ENCODE assay signal across 35 cellular contexts in the genomic region with DNA sequence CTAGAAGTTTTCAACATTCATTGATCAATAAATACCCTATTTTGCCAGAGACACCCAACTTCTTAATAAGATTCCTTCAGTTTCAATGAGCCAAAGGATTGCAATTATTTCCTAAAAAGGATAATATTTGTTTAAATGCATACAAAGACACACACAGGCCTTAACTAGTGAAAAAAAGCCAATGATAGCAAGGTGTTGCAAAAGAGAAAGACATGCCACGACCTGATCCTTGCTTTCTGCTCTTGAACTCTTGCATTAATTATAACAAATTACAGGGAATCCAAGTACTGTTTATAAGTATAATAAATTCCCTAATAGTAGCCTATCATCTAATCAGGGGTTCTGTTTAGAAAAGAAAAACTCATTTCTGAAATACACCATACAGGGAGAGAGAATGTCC.
DNase-seq lines count a peak whose midpoint lies in the region; FAIRE-seq and TF ChIP-seq lines count a peak whose summit lies in the region.
"Had no signal": no experiment of that assay in that cellular context is flagged by ENCODE, and none has a peak within 500 bp of the region (broad histone marks: within the 10 kb centered on the region; RNA-seq: fewer than 3 reads in every experiment).

No MANE protein-coding gene starts in this region.

- no peaks in the 10 kb centered on the region for H3K9me3 ChIP-seq in HUES6 (ENCODE audit: control insufficient read depth, insufficient read depth, low read depth, low read length)
- H3K9me3 ChIP-seq in mesodermal cell (ENCODE audit: control insufficient read depth, low read length): no peaks in the 10 kb centered on the region
- no peaks in the 10 kb centered on the region for H3K9me3 ChIP-seq in tibial artery
- no peaks in the 10 kb centered on the region for H3K9me3 ChIP-seq in small intestine (ENCODE audit: control insufficient read depth, low read depth)
- H3K9me3 ChIP-seq: heart right ventricle had no signal

- no peak overlapping the region for H3K4me3 ChIP-seq in ACC112 (ENCODE audit: low read depth, low read length)
- no peak overlapping the region for H3K4me3 ChIP-seq in HUES6 (ENCODE audit: low read depth, low read length)
- no peak overlapping the region for H3K4me3 ChIP-seq in bronchial epithelial cell (ENCODE audit: low read depth, low read length)
- no peak overlapping the region for H3K4me3 ChIP-seq in mesodermal cell (ENCODE audit: extremely low read depth, insufficient read depth, low read length, poor library complexity, severe bottlenecking)
- H3K4me3 ChIP-seq in tibial artery: no peak overlapping the region
- no peak overlapping the region for H3K4me3 ChIP-seq in small intestine (ENCODE audit: low read depth in 1 of 2, low read length in 2 of 2)
- H3K4me3 ChIP-seq: heart right ventricle, PC-9 had no signal

- peaks cover 81% of the 10 kb centered on the region for H3K79me2 ChIP-seq in ACC112 (ENCODE audit: control insufficient read depth, insufficient read depth, low read length, unreplicated experiment)

- H2AFZ ChIP-seq in ACC112 (ENCODE audit: low read length, unreplicated experiment): no peak overlapping the region
- H2AFZ ChIP-seq: PC-9 had no signal

- WGBS in mesodermal cell (ENCODE audit: insufficient coverage in 2 of 2), 2 experiments: no CpG with 5 or more reads among the region's 1 CpG
- 52 to 64% (median 58%) methylated on average over 1 of the region's 1 CpG for WGBS in small intestine, 3 donors

- H3K9ac ChIP-seq in HUES6 (ENCODE audit: low read length): no peak overlapping the region

- H3K27me3 ChIP-seq in ACC112 (ENCODE audit: insufficient read depth, low read length) (no peaks in the 10 kb centered on the region), HUES6 (ENCODE audit: control insufficient read depth, insufficient read depth, low read length) (no peaks in the 10 kb centered on the region), bronchial epithelial cell (ENCODE audit: control insufficient read depth, insufficient read depth, low read length) (no peaks in the 10 kb centered on the region), tibial artery (no peaks in the 10 kb centered on the region), small intestine (ENCODE audit: control insufficient read depth in 2 of 2, insufficient read depth in 2 of 2, low read length in 2 of 2) (no peaks in the 10 kb centered on the region)
- H3K27me3 ChIP-seq: heart right ventricle had no signal

- DNase-seq in bronchial epithelial cell (ENCODE audit: low read depth) (peak; percentile 78), GM10266 (ENCODE audit: extremely low spot score) (no peak), tibial artery (no peak), small intestine (no peak), SKM-1 (lab: John Stamatoyannopoulos, UW; ENCODE audit: unreplicated experiment) (no peak)
- DNase-seq: activated CD4-positive, alpha-beta T cell treated with anti-CD3 and anti-CD28 coated beads, Interleukin-2, amount 10 ng/mL, durations not matched to agents 24 days and 14 days; activated gamma-delta T cell; activated naive CD8-positive, alpha-beta T cell treated with anti-CD3 and anti-CD28 coated beads, Interleukin-2, amount 10 ng/mL, durations not matched to agents 7 days and 5 days; activated T-cell treated with anti-CD3 and anti-CD28 coated beads, Interleukin-2, amount 50 U/mL, for 24 hours; aorta; caudate nucleus; CD4-positive, alpha-beta T cell; cortex of kidney; effector memory CD4-positive, alpha-beta T cell; foreskin fibroblast; heart right ventricle; kidney; left ventricle myocardium superior; naive thymus-derived CD4-positive, alpha-beta T cell; NCI-H1417 treated with DMSO at 0.1 percent for 48 hours; NCI-H2081; NCI-H226; nucleus accumbens; PC-9; Right ventricle myocardium superior; stimulated activated naive CD4-positive, alpha-beta T cell treated with Interleukin-2 at 50 U/mL for 16 hours; T-helper 9 cell had no signal

- H3K4me1 ChIP-seq in ACC112 (ENCODE audit: control insufficient read depth, insufficient read depth, low read length, unreplicated experiment) (peaks cover 86% of the 10 kb centered on the region), HUES6 (ENCODE audit: control insufficient read depth, insufficient read depth, low read length) (peaks cover 50% of the 10 kb centered on the region), mesodermal cell (ENCODE audit: control insufficient read depth, insufficient read depth, low read length, poor library complexity, severe bottlenecking) (peaks cover 52% of the 10 kb centered on the region), tibial artery (peaks cover 0 to 75% (median 40%) of the 10 kb centered on the region in 4 donors), small intestine (ENCODE audit: control insufficient read depth in 2 of 2, insufficient read depth in 1 of 2, low read depth in 1 of 2, low read length in 1 of 2) (no peaks in the 10 kb centered on the region)

- FAIRE-seq in bronchial epithelial cell (lab: Jason Lieb, UNC) (no peak), small intestine (lab: Jason Lieb, UNC) (no peak)
- FAIRE-seq: A204.1, GM19239, HepG2, kidney had no signal

- intact Hi-C loops in tibial artery (cut with DNase I; ENCODE audit: low total_unique reads): no loop called here

- H3K27ac ChIP-seq in ACC112 (ENCODE audit: low read depth, low read length): peak overlapping the region; percentile 86
- H3K27ac ChIP-seq in HUES6 (ENCODE audit: low read depth, low read length): peak overlapping the region; percentile 34
- peak overlapping the region; percentile 60 for H3K27ac ChIP-seq in mesodermal cell (ENCODE audit: low read depth, low read length, severe bottlenecking)
- peak overlapping the region in 1 of 2 donors; percentile 81 for H3K27ac ChIP-seq in tibial artery
- H3K27ac ChIP-seq in small intestine (ENCODE audit: low read depth in 1 of 2, low read length in 1 of 2): no peak overlapping the region
- H3K27ac ChIP-seq: HL-60, PC-9, VCaP had no signal

- TF ChIP-seq CTCF in bronchial epithelial cell (IDR thresholded peaks at IDR 0.05; ENCODE audit: insufficient read depth, low read length, severe bottlenecking) (no peak), GM10266 (IDR thresholded peaks at IDR 0.05; ENCODE audit: control insufficient read depth, insufficient read depth, low read depth, missing control alignments) (no peak), tibial artery (IDR thresholded peaks at IDR 0.05) (no peak)

- no peaks in the 10 kb centered on the region for H3K36me3 ChIP-seq in ACC112 (ENCODE audit: insufficient read depth, low read length)
- H3K36me3 ChIP-seq in HUES6 (ENCODE audit: control insufficient read depth, insufficient read depth, low read length): no peaks in the 10 kb centered on the region
- H3K36me3 ChIP-seq in bronchial epithelial cell (ENCODE audit: control insufficient read depth, insufficient read depth, low read length): no peaks in the 10 kb centered on the region
- peaks cover 6% of the 10 kb centered on the region for H3K36me3 ChIP-seq in mesodermal cell (ENCODE audit: control insufficient read depth, insufficient read depth, low read length)
- no peaks in the 10 kb centered on the region for H3K36me3 ChIP-seq in tibial artery
- H3K36me3 ChIP-seq in small intestine (ENCODE audit: control insufficient read depth in 2 of 2, insufficient read depth in 2 of 2, low read length in 2 of 2): no peaks in the 10 kb centered on the region
- H3K36me3 ChIP-seq: heart right ventricle had no signal

Comparison
In these comparisons a context has a peak if more than half of its experiments do, and no peak if none do; other contexts are left out.
1. H3K27ac ChIP-seq: peak in ACC112 (single experiment), HUES6 (single experiment) and mesodermal cell (single experiment); none in small intestine (0 of 2).